14 cellular contexts compared by ENCODE assay signal in genomic region chr10:99770408-99771045, GRCh38. TPM values are rescaled to one million over a fixed set of nuclear protein-coding genes. Genes with fewer than 3 reads are reported as not detected.
DNase-seq lines count a peak whose midpoint lies in the region; TF ChIP-seq lines count a peak whose summit lies in the region.
"Had no signal": no experiment of that assay in that cellular context is flagged by ENCODE, and none has a peak within 500 bp of the region (broad histone marks: within the 10 kb centered on the region; RNA-seq: fewer than 3 reads in every experiment).

No MANE protein-coding gene starts in this region.

- DNase-seq in Caco-2 (no peak), endodermal cell (no peak), NCI-H345 (lab: John Stamatoyannopoulos, UW) (no peak), type B pancreatic cell (ENCODE audit: extremely low spot score, unreplicated experiment) (no peak), MM.1S (no peak)
- DNase-seq: C1 segment of cervical spinal cord; CD4-positive, alpha-beta T cell; DND-41; GDM1; HCEC 1CT; HFFc6 had no signal

- H3K4me1 ChIP-seq in Caco-2 (peaks cover 27% of the 10 kb centered on the region), endodermal cell (ENCODE audit: control insufficient read depth, insufficient read depth, low read length) (peaks cover 5% of the 10 kb centered on the region), liver (ENCODE audit: control insufficient read depth in 4 of 4, insufficient read depth in 4 of 4, low read length in 3 of 4) (peaks cover 2 to 6% (median 2%) of the 10 kb centered on the region in 4 donors), skeletal muscle tissue (ENCODE audit: control insufficient read depth in 3 of 3, insufficient read depth in 3 of 3, low read length in 3 of 3) (peaks cover 0 to 7% (median 6%) of the 10 kb centered on the region in 3 donors), MM.1S (ENCODE audit: low read length) (no peaks in the 10 kb centered on the region)

- H3K9ac ChIP-seq in endodermal cell (ENCODE audit: extremely low read depth, low read length, poor library complexity, severe bottlenecking) = no peak overlapping the region
- no peak overlapping the region for H3K9ac ChIP-seq in liver (ENCODE audit: low read depth in 1 of 2, low read length in 2 of 2)
- no peak overlapping the region for H3K9ac ChIP-seq in skeletal muscle tissue (ENCODE audit: low read depth in 1 of 3, low read length in 3 of 3)
- H3K9ac ChIP-seq in MM.1S (ENCODE audit: low read length) = no peak overlapping the region

- H3K4me3 Mint-ChIP-seq in Caco-2 (ENCODE audit: unreplicated experiment) = no peak overlapping the region
- H3K4me3 Mint-ChIP-seq in endodermal cell = no peak overlapping the region
- H3K4me3 Mint-ChIP-seq in type B pancreatic cell = no peak overlapping the region
- H3K4me3 Mint-ChIP-seq: B cell; CD4-positive, alpha-beta T cell; HFFc6 had no signal

- H3K27me3 Mint-ChIP-seq in Caco-2 (ENCODE audit: insufficient read depth, unreplicated experiment) = no peaks in the 10 kb centered on the region
- no peaks in the 10 kb centered on the region for H3K27me3 Mint-ChIP-seq in endodermal cell (ENCODE audit: insufficient read depth)
- H3K27me3 Mint-ChIP-seq in type B pancreatic cell = no peaks in the 10 kb centered on the region
- H3K27me3 Mint-ChIP-seq: B cell; CD4-positive, alpha-beta T cell had no signal

- H4K20me1 ChIP-seq in MM.1S (ENCODE audit: insufficient read depth, low read length) = no peaks in the 10 kb centered on the region

- WGBS in endodermal cell (ENCODE audit: insufficient coverage in 1 of 2, insufficient read length in 1 of 2), 2 experiments = 85 to 91% methylated on average over 1 to 4 of the region's 4 CpGs
- WGBS in liver = 43% methylated on average over 4 of the region's 4 CpGs

- H3K9me3 Mint-ChIP-seq in Caco-2 (ENCODE audit: unreplicated experiment) = no peaks in the 10 kb centered on the region
- no peaks in the 10 kb centered on the region for H3K9me3 Mint-ChIP-seq in endodermal cell
- H3K9me3 Mint-ChIP-seq in type B pancreatic cell = no peaks in the 10 kb centered on the region
- H3K9me3 Mint-ChIP-seq: HFFc6 had no signal

- no peak for TF ChIP-seq CTCF in Caco-2 (IDR thresholded peaks at IDR 0.05; ENCODE audit: insufficient read depth in 1 of 2, low read depth in 1 of 2, low read length in 1 of 2, severe bottlenecking in 1 of 2, unreplicated experiment in 1 of 2)
- no peak for TF ChIP-seq CTCF in endodermal cell (conservative IDR thresholded peaks at IDR 0.05)
- TF ChIP-seq CTCF in liver (IDR thresholded peaks at IDR 0.05; ENCODE audit: low read depth, low read length, missing input control) = no peak
- TF ChIP-seq CTCF in type B pancreatic cell (conservative IDR thresholded peaks at IDR 0.05) = no peak
- TF ChIP-seq CTCF in MM.1S (IDR thresholded peaks at IDR 0.05; ENCODE audit: low read length) = no peak

- POLR2A ChIA-PET in Caco-2 (lab: Charles Lee) = no interaction called here

- H2AFZ ChIP-seq in MM.1S (ENCODE audit: low read length) = no peak overlapping the region

- TF ChIP-seq RAD21 in liver (IDR thresholded peaks at IDR 0.05) = no peak

- no TSS peak for BruUV-seq in Caco-2 (replicated peaks; lab: Mats Ljungman, UMichigan)

- H3F3A ChIP-seq in MM.1S (ENCODE audit: insufficient read depth, low read length) = no peaks in the 10 kb centered on the region

- H3K36me3 ChIP-seq in Caco-2 (ENCODE audit: control insufficient read depth, insufficient read depth, low read length) (no peaks in the 10 kb centered on the region), endodermal cell (ENCODE audit: control insufficient read depth, insufficient read depth, low read length) (no peaks in the 10 kb centered on the region), liver (ENCODE audit: control insufficient read depth in 4 of 4, insufficient read depth in 3 of 4, low read depth in 1 of 4, low read length in 3 of 4) (no peaks in the 10 kb centered on the region), skeletal muscle tissue (ENCODE audit: control insufficient read depth in 3 of 3, insufficient read depth in 3 of 3, low read length in 3 of 3) (no peaks in the 10 kb centered on the region), MM.1S (replicated peaks; ENCODE audit: insufficient read depth, low read length) (no peaks in the 10 kb centered on the region)

- H3K36me3 Mint-ChIP-seq in Caco-2 (ENCODE audit: insufficient read depth, unreplicated experiment) (no peaks in the 10 kb centered on the region), endodermal cell (ENCODE audit: low read depth) (no peaks in the 10 kb centered on the region), type B pancreatic cell (no peaks in the 10 kb centered on the region)

- H3K27ac Mint-ChIP-seq in Caco-2 (ENCODE audit: unreplicated experiment) (peak overlapping the region; percentile 58), endodermal cell (no peak overlapping the region), type B pancreatic cell (no peak overlapping the region)
- H3K27ac Mint-ChIP-seq: B cell; CD4-positive, alpha-beta T cell had no signal

- CTCF ChIA-PET in Caco-2 (lab: Charles Lee) = no interaction called here

- H3K9me3 ChIP-seq in Caco-2 (no peaks in the 10 kb centered on the region), endodermal cell (ENCODE audit: control insufficient read depth, low read length) (no peaks in the 10 kb centered on the region), liver (ENCODE audit: control insufficient read depth in 4 of 4, low read length in 3 of 4) (no peaks in the 10 kb centered on the region), skeletal muscle tissue (ENCODE audit: control insufficient read depth in 3 of 3, low read length in 3 of 3) (no peaks in the 10 kb centered on the region), MM.1S (replicated peaks; ENCODE audit: insufficient read depth, low read length) (no peaks in the 10 kb centered on the region)

- H3K27me3 ChIP-seq in Caco-2 (replicated peaks; ENCODE audit: control insufficient read depth, insufficient read depth, low read length) = no peaks in the 10 kb centered on the region
- no peaks in the 10 kb centered on the region for H3K27me3 ChIP-seq in endodermal cell (ENCODE audit: control insufficient read depth, insufficient read depth, low read length, poor library complexity, severe bottlenecking)
- no peaks in the 10 kb centered on the region for H3K27me3 ChIP-seq in liver (ENCODE audit: control insufficient read depth in 4 of 4, insufficient read depth in 4 of 4, low read length in 3 of 4)
- no peaks in the 10 kb centered on the region for H3K27me3 ChIP-seq in skeletal muscle tissue (ENCODE audit: control insufficient read depth in 3 of 3, insufficient read depth in 3 of 3, low read length in 3 of 3)
- H3K27me3 ChIP-seq in MM.1S (replicated peaks; ENCODE audit: insufficient read depth, low read length) = no peaks in the 10 kb centered on the region

- H3K4me1 Mint-ChIP-seq in Caco-2 (ENCODE audit: low read depth, unreplicated experiment) = peaks cover 9% of the 10 kb centered on the region
- peaks cover 5% of the 10 kb centered on the region for H3K4me1 Mint-ChIP-seq in endodermal cell
- no peaks in the 10 kb centered on the region for H3K4me1 Mint-ChIP-seq in type B pancreatic cell (ENCODE audit: unreplicated experiment)
- H3K4me1 Mint-ChIP-seq: B cell had no signal

- no peaks in the 10 kb centered on the region for H3K79me2 ChIP-seq in MM.1S (ENCODE audit: low read length)

- H3K4me2 ChIP-seq in MM.1S (ENCODE audit: low read depth, low read length) = no peak overlapping the region

- no peaks in the 10 kb centered on the region for H3K9me2 ChIP-seq in MM.1S (replicated peaks; ENCODE audit: insufficient read depth, low read length)

- intact Hi-C loops in Caco-2 (cut with micrococcal nuclease; ENCODE audit: unreplicated experiment) = no loop called here

- no peak overlapping the region for H3K4me3 ChIP-seq in Caco-2 (ENCODE audit: low read depth, low read length)
- H3K4me3 ChIP-seq in endodermal cell (ENCODE audit: low read length) = peak overlapping the region; percentile 30
- no peak overlapping the region for H3K4me3 ChIP-seq in liver (ENCODE audit: low read depth in 1 of 3, low read length in 3 of 3)
- no peak overlapping the region for H3K4me3 ChIP-seq in skeletal muscle tissue (ENCODE audit: low read length in 3 of 3)
- H3K4me3 ChIP-seq in MM.1S (ENCODE audit: low read length) = no peak overlapping the region

- H3K27ac ChIP-seq in endodermal cell (ENCODE audit: low read depth, low read length) = no peak overlapping the region
- H3K27ac ChIP-seq in liver (ENCODE audit: low read depth in 1 of 2, low read length in 2 of 2) = peak overlapping the region; percentile 64 to 65
- peak overlapping the region; percentile 77 for H3K27ac ChIP-seq in skeletal muscle tissue (ENCODE audit: low read depth, low read length)
- H3K27ac ChIP-seq in MM.1S (ENCODE audit: low read length) = no peak overlapping the region

TF ChIP-seq in liver, 16 proteins besides CTCF, POLR2A, EP300 and RAD21 (continues in another document):
- TF ChIP-seq YY1 (IDR thresholded peaks at IDR 0.05) (peak; percentile 33), JUND (IDR thresholded peaks at IDR 0.05) (peak in 1 of 2 donors; percentile 36), MAX (IDR thresholded peaks at IDR 0.05) (no peak), RXRA (IDR thresholded peaks at IDR 0.05) (peak; percentile 73 to 78), HNF4A (conservative IDR thresholded peaks at IDR 0.05) (peak; percentile 67 to 79)

RNA-seq across cellular contexts. Expression of gene ABCC2, which starts 11.9 kb away (rescaled TPM):
- total RNA-seq in Caco-2 (2022) (128 and 129 TPM in 2 replicates), endodermal cell (under 1 TPM; 0.22 to 0.40 TPM), liver (100 to 1,000 TPM in 1 of 2 donors, 10 to 100 TPM in 1; 45.6 to 234 TPM), skeletal muscle tissue (1.6 TPM), type B pancreatic cell (ENCODE audit: low replicate concordance) (11.0 and 64.0 TPM in 2 replicates)
- polyA plus RNA-seq in endodermal cell (2013, experiment 1 of 2) = 2.4 TPM
- polyA plus RNA-seq in endodermal cell (2013, experiment 2 of 2) = 1.4 TPM
- 10 to 100 TPM; 67.7 to 72.5 TPM for polyA plus RNA-seq in liver

RNA-seq across cellular contexts. Expression of gene CUTC, which starts 38.5 kb away (rescaled TPM):
- total RNA-seq in Caco-2 (2022) (27.6 and 30.1 TPM in 2 replicates), endodermal cell (10 to 100 TPM; 18.0 to 21.2 TPM), liver (10 to 100 TPM; 10.3 to 19.6 TPM), skeletal muscle tissue (19.3 TPM), type B pancreatic cell (ENCODE audit: low replicate concordance) (11.8 and 13.7 TPM in 2 replicates)
- polyA plus RNA-seq in endodermal cell (2013, experiment 1 of 2) = 25.7 TPM
- 23.1 TPM for polyA plus RNA-seq in endodermal cell (2013, experiment 2 of 2)
- polyA plus RNA-seq in liver = 10 to 100 TPM; 15.0 to 23.4 TPM

RNA-seq across cellular contexts. Expression of gene COX15, which starts 38.6 kb away (rescaled TPM):
- total RNA-seq in Caco-2 (2022) (47.6 and 50.2 TPM in 2 replicates), endodermal cell (10 to 100 TPM; 39.0 to 42.6 TPM), liver (10 to 100 TPM; 22.6 to 25.2 TPM), skeletal muscle tissue (30.3 TPM), type B pancreatic cell (ENCODE audit: low replicate concordance) (36.1 and 46.5 TPM in 2 replicates)
- polyA plus RNA-seq in endodermal cell (2013, experiment 1 of 2) = 38.5 TPM
- 35.2 TPM for polyA plus RNA-seq in endodermal cell (2013, experiment 2 of 2)
- 10 to 100 TPM; 13.4 to 19.0 TPM for polyA plus RNA-seq in liver

Comparison
In these comparisons a context has a peak if more than half of its experiments do, and no peak if none do; other contexts are left out.
1. H3K27ac ChIP-seq: peak in liver (2 of 2) and skeletal muscle tissue (single experiment); none in endodermal cell (single experiment) and MM.1S (single experiment).